11 cellular contexts compared by ENCODE assay signal in the genomic region with DNA sequence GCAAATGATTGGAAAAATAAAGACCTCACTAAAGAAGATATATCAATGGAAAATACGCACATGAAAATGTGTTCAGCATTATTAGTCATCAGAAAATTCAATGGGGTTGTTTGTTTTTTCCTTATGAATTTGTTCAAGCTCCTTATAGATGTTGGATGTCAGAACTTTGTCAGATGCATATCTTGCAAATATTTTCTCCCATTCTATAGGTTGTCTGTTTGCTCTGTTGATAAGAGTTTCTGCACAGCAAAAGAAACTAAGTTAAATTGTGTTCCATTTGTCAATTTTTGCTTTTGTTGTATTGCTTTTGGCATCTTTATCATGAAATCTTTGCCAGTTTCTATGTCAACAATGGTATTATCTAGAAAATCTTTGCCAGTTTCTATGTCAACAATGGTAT.
"Had no signal": no experiment of that assay in that cellular context is flagged by ENCODE, and none has a peak within 500 bp of the region (broad histone marks: within the 10 kb centered on the region; RNA-seq: fewer than 3 reads in every experiment).

No MANE protein-coding gene starts in this region.

- H3K36me3 ChIP-seq: HAP-1 had no signal

- H3K4me3 ChIP-seq: GM23248, GM23338, HAP-1 had no signal

- DNase-seq: GM23248, GOT3, H7, H9, HCEC 1CT, HFFc6 had no signal

- FAIRE-seq: H1, H54 had no signal

- ATAC-seq: GM23338, HCT116 had no signal

- H3K9ac ChIP-seq: GM23248 had no signal

- H3K4me2 ChIP-seq: GM23338 had no signal

- H3K27ac ChIP-seq: GM23248 had no signal

- H2AFZ ChIP-seq: GM23248, GM23338 had no signal

- H3K9me3 ChIP-seq: HAP-1 had no signal
